In the genomic region with DNA sequence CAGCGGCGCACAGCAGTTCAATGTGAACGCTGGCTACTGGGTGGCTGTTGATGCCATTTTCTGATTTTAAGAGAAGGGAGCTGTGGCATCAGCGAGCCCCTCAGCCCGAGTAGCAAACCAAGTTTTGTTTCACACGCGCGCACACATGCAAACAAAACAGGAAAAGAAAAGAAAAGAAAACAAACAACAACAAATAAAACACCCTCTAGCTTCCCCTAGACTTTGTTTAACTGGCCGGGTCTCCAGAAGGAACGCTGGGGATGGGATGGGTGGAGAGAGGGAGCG, we compare ENCODE assay signal across 9 cellular contexts. TPM values are rescaled to one million over a fixed set of nuclear protein-coding genes. Genes with fewer than 3 reads are reported as not detected.
DNase-seq lines count a peak whose midpoint lies in the region; ATAC-seq lines count a peak whose summit lies in the region.
"Had no signal": no experiment of that assay in that cellular context is flagged by ENCODE, and none has a peak within 500 bp of the region (broad histone marks: within the 10 kb centered on the region; RNA-seq: fewer than 3 reads in every experiment).

No MANE protein-coding gene starts in this region.

- no peak for DNase-seq in T-helper 1 cell
- no peak for DNase-seq in activated naive CD8-positive, alpha-beta T cell treated with anti-CD3 and anti-CD28 coated beads for 36 hours
- DNase-seq in immature natural killer cell = no peak
- no peak for DNase-seq in occipital lobe (lab: John Stamatoyannopoulos, UW)
- DNase-seq: activated CD4-positive, alpha-beta T cell treated with anti-CD3 and anti-CD28 coated beads for 4 hours had no signal

- H3K9me3 Mint-ChIP-seq in T-helper 1 cell treated with Interleukin-12 subunit alpha and Interleukin-12 subunit beta and Interleukin-4 antibody, amounts not matched to agents 30 μg/mL and 1 μg/mL, for 36 hours = peaks cover 3% of the 10 kb centered on the region
- peaks cover 5% of the 10 kb centered on the region for H3K9me3 Mint-ChIP-seq in activated naive CD8-positive, alpha-beta T cell treated with anti-CD3 and anti-CD28 coated beads for 36 hours
- H3K9me3 Mint-ChIP-seq in immature natural killer cell = peaks cover 15 to 57% (median 32%) of the 10 kb centered on the region in 6 donors

- H3K4me1 ChIP-seq in stomach smooth muscle (ENCODE audit: control insufficient read depth, insufficient read depth, low read length) = peaks cover 41% of the 10 kb centered on the region

- no peak overlapping the region for H3K4me3 Mint-ChIP-seq in T-helper 1 cell treated with Interleukin-12 subunit alpha and Interleukin-12 subunit beta and Interleukin-4 antibody, amounts not matched to agents 30 μg/mL and 1 μg/mL, for 36 hours
- peak overlapping the region; percentile 37 for H3K4me3 Mint-ChIP-seq in activated naive CD8-positive, alpha-beta T cell treated with anti-CD3 and anti-CD28 coated beads for 36 hours
- peak overlapping the region in 3 of 5 donors; percentile 48 to 51 (median 48) for H3K4me3 Mint-ChIP-seq in immature natural killer cell

- peaks cover 91 to 98% of the 10 kb centered on the region in 2 donors for H3K27me3 ChIP-seq in stomach smooth muscle (ENCODE audit: control insufficient read depth in 1 of 2, insufficient read depth in 2 of 2, low read length in 2 of 2)

- H3K27ac Mint-ChIP-seq in T-helper 1 cell treated with Interleukin-12 subunit alpha and Interleukin-12 subunit beta and Interleukin-4 antibody, amounts not matched to agents 30 μg/mL and 1 μg/mL, for 36 hours = peak overlapping the region; percentile 52
- H3K27ac Mint-ChIP-seq in activated naive CD8-positive, alpha-beta T cell treated with anti-CD3 and anti-CD28 coated beads for 36 hours = no peak overlapping the region
- H3K27ac Mint-ChIP-seq in immature natural killer cell = no peak overlapping the region

- H3K4me1 Mint-ChIP-seq in T-helper 1 cell treated with Interleukin-12 subunit alpha and Interleukin-12 subunit beta and Interleukin-4 antibody, amounts not matched to agents 30 μg/mL and 1 μg/mL, for 36 hours (ENCODE audit: low read depth) = peaks cover 10% of the 10 kb centered on the region
- peaks cover 42% of the 10 kb centered on the region for H3K4me1 Mint-ChIP-seq in activated naive CD8-positive, alpha-beta T cell treated with anti-CD3 and anti-CD28 coated beads for 36 hours
- H3K4me1 Mint-ChIP-seq in immature natural killer cell = peaks cover 2 to 10% of the 10 kb centered on the region in 2 donors

- H3K27ac ChIP-seq in stomach smooth muscle (ENCODE audit: low read length) = no peak overlapping the region

- H3K36me3 Mint-ChIP-seq in T-helper 1 cell treated with Interleukin-12 subunit alpha and Interleukin-12 subunit beta and Interleukin-4 antibody, amounts not matched to agents 30 μg/mL and 1 μg/mL, for 36 hours (ENCODE audit: low read depth) = peaks cover 4% of the 10 kb centered on the region
- peaks cover 8% of the 10 kb centered on the region for H3K36me3 Mint-ChIP-seq in activated naive CD8-positive, alpha-beta T cell treated with anti-CD3 and anti-CD28 coated beads for 36 hours
- H3K36me3 Mint-ChIP-seq in immature natural killer cell = peaks cover 3 to 11% (median 7%) of the 10 kb centered on the region in 3 donors

- no peaks in the 10 kb centered on the region for H3K36me3 ChIP-seq in stomach smooth muscle (ENCODE audit: control insufficient read depth in 2 of 2, insufficient read depth in 2 of 2, low read length in 2 of 2)

- ATAC-seq in HG03521 (IDR thresholded peaks at IDR 0.05; ENCODE audit: unreplicated experiment) (no peak), HG02852 (IDR thresholded peaks at IDR 0.05; ENCODE audit: unreplicated experiment) (no peak)

- H3K27me3 Mint-ChIP-seq in T-helper 1 cell treated with Interleukin-12 subunit alpha and Interleukin-12 subunit beta and Interleukin-4 antibody, amounts not matched to agents 30 μg/mL and 1 μg/mL, for 36 hours (ENCODE audit: low read depth) = peaks cover 94% of the 10 kb centered on the region
- peaks cover 96% of the 10 kb centered on the region for H3K27me3 Mint-ChIP-seq in activated naive CD8-positive, alpha-beta T cell treated with anti-CD3 and anti-CD28 coated beads for 36 hours
- H3K27me3 Mint-ChIP-seq in immature natural killer cell (ENCODE audit: low read depth in 3 of 3) = peaks cover 30 to 57% (median 33%) of the 10 kb centered on the region in 3 donors

- no peaks in the 10 kb centered on the region for H3K9me3 ChIP-seq in stomach smooth muscle (ENCODE audit: control insufficient read depth in 2 of 2, low read length in 2 of 2)

- H3K4me3 ChIP-seq in stomach smooth muscle (ENCODE audit: low read length in 2 of 2) = peak overlapping the region; percentile 52 to 64

- H3K9ac ChIP-seq in stomach smooth muscle (ENCODE audit: low read length in 2 of 2) = no peak overlapping the region

RNA-seq across cellular contexts. Expression of a gene that starts 0.5 kb away (rescaled TPM):
- not detected for total RNA-seq in activated naive CD8-positive, alpha-beta T cell treated with anti-CD3 and anti-CD28 coated beads for 36 hours
- polyA plus RNA-seq in immature natural killer cell = under 1 TPM in 1 of 3 donors, not detected in 2; 0.07 TPM
- under 0.01 TPM for total RNA-seq in occipital lobe
